In genomic region chrX:72020788-72021187, GRCh38 we compare ENCODE assay signal across 10 cellular contexts.
DNase-seq lines count a peak whose midpoint lies in the region; ATAC-seq and TF ChIP-seq lines count a peak whose summit lies in the region.
"Had no signal": no experiment of that assay in that cellular context is flagged by ENCODE, and none has a peak within 500 bp of the region (broad histone marks: within the 10 kb centered on the region; RNA-seq: fewer than 3 reads in every experiment).

No MANE protein-coding gene starts in this region.

- H3K4me3 ChIP-seq in sigmoid colon: no peak overlapping the region
- no peak overlapping the region for H3K4me3 ChIP-seq in spleen

- no peaks in the 10 kb centered on the region for H3K9me3 ChIP-seq in sigmoid colon
- H3K9me3 ChIP-seq in spleen: no peaks in the 10 kb centered on the region

- DNase-seq in sigmoid colon (no peak), caudate nucleus (lab: John Stamatoyannopoulos, UW) (no peak), NCI-H345 treated with DMSO at 0.1 percent for 48 hours (lab: John Stamatoyannopoulos, UW; ENCODE audit: unreplicated experiment) (no peak), spleen (no peak)
- DNase-seq: dermis blood vessel endothelial cell, IMR-90, mammary epithelial cell had no signal

- no peak for TF ChIP-seq CTCF in sigmoid colon (IDR thresholded peaks at IDR 0.05)
- TF ChIP-seq CTCF in spleen (IDR thresholded peaks at IDR 0.05 in 8 of 11, conservative IDR thresholded peaks at IDR 0.05 in 3 of 11): no peak

- 69 to 89% methylated on average over 3 of the region's 3 CpGs for WGBS in sigmoid colon, 2 donors
- 66 to 91% (median 82%) methylated on average over 3 of the region's 3 CpGs for WGBS in spleen, 5 donors

- intact Hi-C loops in sigmoid colon (cut with DNase I): no loop called here
- intact Hi-C loops in spleen (cut with DNase I; ENCODE audit: low total_unique reads): no loop called here

- H3K27ac ChIP-seq in sigmoid colon: peak overlapping the region; percentile 69 to 82 (median 76)
- no peak overlapping the region for H3K27ac ChIP-seq in caudate nucleus (ENCODE audit: low read depth, low read length)
- H3K27ac ChIP-seq in spleen: no peak overlapping the region

- ATAC-seq in GM18861 (IDR thresholded peaks at IDR 0.05; ENCODE audit: unreplicated experiment): peak; percentile 44
- ATAC-seq in GM21529 (IDR thresholded peaks at IDR 0.05; ENCODE audit: unreplicated experiment): peak; percentile 75
- peak; percentile 76 for ATAC-seq in HG03565 (IDR thresholded peaks at IDR 0.05; ENCODE audit: unreplicated experiment)

- TF ChIP-seq EP300 in sigmoid colon (IDR thresholded peaks at IDR 0.05): no peak

- H3K36me3 ChIP-seq in sigmoid colon (no peaks in the 10 kb centered on the region), spleen (no peaks in the 10 kb centered on the region)

- TF ChIP-seq POLR2A in sigmoid colon (IDR thresholded peaks at IDR 0.05) (no peak), spleen (IDR thresholded peaks at IDR 0.05) (no peak)

- peaks cover 0 to 1% (median 0%) of the 10 kb centered on the region in 3 donors for H3K27me3 ChIP-seq in sigmoid colon
- peaks cover 0 to 34% (median 5%) of the 10 kb centered on the region in 7 donors for H3K27me3 ChIP-seq in spleen (replicated peaks in 1 of 7)

- H3K4me1 ChIP-seq in sigmoid colon (peaks cover 0 to 31% (median 18%) of the 10 kb centered on the region in 4 donors), spleen (peaks cover 0 to 29% (median 8%) of the 10 kb centered on the region in 6 donors)

Comparison
In these comparisons a context has a peak if more than half of its experiments do, and no peak if none do; other contexts are left out.
1. H3K27ac ChIP-seq: peak in sigmoid colon (4 of 4); none in caudate nucleus (single experiment) and spleen (0 of 8).
2. Peak in every context shown above with its lines, with median percentiles within 50 percentile points of each other: ATAC-seq.